In genomic region chr13:28218679-28219078, GRCh38 we compare ENCODE assay signal across 33 cellular contexts.
"Had no signal": no experiment of that assay in that cellular context is flagged by ENCODE, and none has a peak within 500 bp of the region (broad histone marks: within the 10 kb centered on the region; RNA-seq: fewer than 3 reads in every experiment).

No MANE protein-coding gene starts in this region.

- H3K4me1 Mint-ChIP-seq: activated CD8-positive, alpha-beta memory T cell treated with anti-CD3 and anti-CD28 coated beads, Interleukin-2, amount 10 ng/mL, durations not matched to agents 7 days and 5 days; central memory CD8-positive, alpha-beta T cell had no signal

- H3K27ac Mint-ChIP-seq: activated CD4-positive, alpha-beta memory T cell treated with anti-CD3 and anti-CD28 coated beads for 36 hours; activated CD4-positive, alpha-beta T cell treated with anti-CD3 and anti-CD28 coated beads for 36 hours; activated CD4-positive, alpha-beta T cell treated with anti-CD3 and anti-CD28 coated beads, Interleukin-2, amount 10 ng/mL, durations not matched to agents 24 days and 14 days; activated CD8-positive, alpha-beta memory T cell treated with anti-CD3 and anti-CD28 coated beads, Interleukin-2, amount 10 ng/mL, durations not matched to agents 7 days and 5 days; activated CD8-positive, alpha-beta T cell treated with anti-CD3 and anti-CD28 coated beads, Interleukin-2, amount 10 ng/mL, durations not matched to agents 7 days and 5 days; activated naive CD8-positive, alpha-beta T cell; activated T-helper 1 cell treated with anti-CD3 and anti-CD28 coated beads, Interleukin-12 subunit alpha, Interleukin-12 subunit beta, Interleukin-2, Interleukin-4 antibody, amounts not matched to agents 30 ng/mL and 10 ng/mL and 1 ng/mL, durations not matched to agents 14 hours and 24 hours and 36 hours; activated T-helper 2 cell treated with anti-CD3 and anti-CD28 coated beads, Interferon-gamma antibody, Interleukin-2, Interleukin-4, amounts not matched to agents 10 μg/mL and 5 μg/mL and 100 μg/mL, durations not matched to agents 14 hours and 24 hours and 36 hours; dendritic cell treated with granulocyte-macrophage colony-stimulating factor and Interleukin-4, amounts not matched to agents 40 ng/mL and 50 ng/mL, for 4 days had no signal

- H3K9me3 Mint-ChIP-seq: activated CD4-positive, alpha-beta memory T cell treated with anti-CD3 and anti-CD28 coated beads for 36 hours; activated T-helper 1 cell treated with anti-CD3 and anti-CD28 coated beads, Interleukin-12 subunit alpha, Interleukin-12 subunit beta, Interleukin-2, Interleukin-4 antibody, amounts not matched to agents 30 ng/mL and 10 ng/mL and 1 ng/mL, durations not matched to agents 14 hours and 24 hours and 36 hours; activated T-helper 2 cell treated with anti-CD3 and anti-CD28 coated beads, Interferon-gamma antibody, Interleukin-2, Interleukin-4, amounts not matched to agents 10 μg/mL and 5 μg/mL and 100 μg/mL, durations not matched to agents 14 hours and 24 hours and 36 hours; central memory CD8-positive, alpha-beta T cell; dendritic cell treated with granulocyte-macrophage colony-stimulating factor and Interleukin-4, amounts not matched to agents 40 ng/mL and 50 ng/mL, for 4 days had no signal

- H3K27me3 ChIP-seq: brain microvascular endothelial cell, dorsolateral prefrontal cortex, esophagus muscularis mucosa, foreskin keratinocyte, gastroesophageal sphincter had no signal

- H3K27me3 Mint-ChIP-seq: activated CD4-positive, alpha-beta memory T cell treated with anti-CD3 and anti-CD28 coated beads for 36 hours; activated CD4-positive, alpha-beta T cell treated with anti-CD3 and anti-CD28 coated beads for 36 hours; activated CD4-positive, alpha-beta T cell treated with anti-CD3 and anti-CD28 coated beads, Interleukin-2, amount 10 ng/mL, durations not matched to agents 24 days and 14 days; activated CD8-positive, alpha-beta memory T cell treated with anti-CD3 and anti-CD28 coated beads, Interleukin-2, amount 10 ng/mL, durations not matched to agents 7 days and 5 days; activated naive CD8-positive, alpha-beta T cell; central memory CD8-positive, alpha-beta T cell; dendritic cell treated with granulocyte-macrophage colony-stimulating factor and Interleukin-4, amounts not matched to agents 40 ng/mL and 50 ng/mL, for 4 days had no signal

- H3K27ac ChIP-seq: brain microvascular endothelial cell, coronary artery, dorsolateral prefrontal cortex, esophagus muscularis mucosa, foreskin keratinocyte, gastroesophageal sphincter had no signal

- H3K9me3 ChIP-seq: esophagus muscularis mucosa, gastroesophageal sphincter had no signal

- DNase-seq: activated CD4-positive, alpha-beta memory T cell treated with anti-CD3 and anti-CD28 coated beads for 36 hours; activated CD4-positive, alpha-beta T cell treated with anti-CD3 and anti-CD28 coated beads for 36 hours; activated CD4-positive, alpha-beta T cell treated with anti-CD3 and anti-CD28 coated beads, Interleukin-2, amount 10 ng/mL, durations not matched to agents 24 days and 14 days; activated CD4-positive, CD25-positive, alpha-beta regulatory T cell; activated CD4-positive, CD25-positive, alpha-beta regulatory T cell treated with anti-CD3 and anti-CD28 coated beads, Interleukin-2, amount 50 U/mL, for 72 hours; activated CD8-positive, alpha-beta memory T cell treated with anti-CD3 and anti-CD28 coated beads, Interleukin-2, amount 10 ng/mL, durations not matched to agents 7 days and 5 days; activated CD8-positive, alpha-beta memory T cell treated with anti-CD3 and anti-CD28 coated beads, Interleukin-2, amount 50 U/mL, for 4 hours; activated CD8-positive, alpha-beta T cell treated with anti-CD3 and anti-CD28 coated beads, Interleukin-2, amount 10 ng/mL, durations not matched to agents 7 days and 5 days; activated gamma-delta T cell; activated naive CD4-positive, alpha-beta T cell; activated naive CD4-positive, alpha-beta T cell treated with anti-CD3 and anti-CD28 coated beads, Interleukin-2, amount 50 U/mL, for 16 hours; activated T-cell treated with anti-CD3 and anti-CD28 coated beads, Interleukin-2, amount 50 U/mL, for 1 hour; activated T-cell treated with anti-CD3 and anti-CD28 coated beads, Interleukin-2, amount 50 U/mL, for 48 hours; amniotic stem cell; anterior cingulate cortex; brain microvascular endothelial cell; dorsolateral prefrontal cortex; effector memory CD4-positive, alpha-beta T cell; erythroblast; foreskin keratinocyte; head of caudate nucleus; T-helper 1 cell; T-helper 2 cell had no signal

- H3K4me3 ChIP-seq: coronary artery, dorsolateral prefrontal cortex, esophagus muscularis mucosa, gastroesophageal sphincter had no signal

- H3K4me3 Mint-ChIP-seq: activated CD4-positive, alpha-beta memory T cell treated with anti-CD3 and anti-CD28 coated beads for 36 hours; activated CD4-positive, alpha-beta T cell treated with anti-CD3 and anti-CD28 coated beads for 36 hours; activated CD4-positive, alpha-beta T cell treated with anti-CD3 and anti-CD28 coated beads, Interleukin-2, amount 10 ng/mL, durations not matched to agents 24 days and 14 days; activated CD8-positive, alpha-beta memory T cell treated with anti-CD3 and anti-CD28 coated beads, Interleukin-2, amount 10 ng/mL, durations not matched to agents 7 days and 5 days; activated CD8-positive, alpha-beta T cell treated with anti-CD3 and anti-CD28 coated beads, Interleukin-2, amount 10 ng/mL, durations not matched to agents 7 days and 5 days; activated naive CD8-positive, alpha-beta T cell; activated T-helper 1 cell treated with anti-CD3 and anti-CD28 coated beads, Interleukin-12 subunit alpha, Interleukin-12 subunit beta, Interleukin-2, Interleukin-4 antibody, amounts not matched to agents 30 ng/mL and 10 ng/mL and 1 ng/mL, durations not matched to agents 14 hours and 24 hours and 36 hours; central memory CD8-positive, alpha-beta T cell; dendritic cell treated with granulocyte-macrophage colony-stimulating factor and Interleukin-4, amounts not matched to agents 40 ng/mL and 50 ng/mL, for 4 days had no signal

- FAIRE-seq: astrocyte, bronchial epithelial cell had no signal

- H3K4me1 ChIP-seq: esophagus muscularis mucosa, foreskin keratinocyte, gastroesophageal sphincter had no signal

- ATAC-seq: activated CD4-positive, alpha-beta T cell treated with anti-CD3 and anti-CD28 coated beads for 36 hours; activated CD8-positive, alpha-beta memory T cell treated with anti-CD3 and anti-CD28 coated beads, Interleukin-2, amount 10 ng/mL, durations not matched to agents 7 days and 5 days; activated CD8-positive, alpha-beta T cell treated with anti-CD3 and anti-CD28 coated beads, Interleukin-2, amount 10 ng/mL, durations not matched to agents 7 days and 5 days; foreskin keratinocyte; gastroesophageal sphincter had no signal
